In genomic region chr18:944440-944839, GRCh38 we compare ENCODE assay signal across 18 cellular contexts. TPM values are rescaled to one million over a fixed set of nuclear protein-coding genes. Genes with fewer than 3 reads are reported as not detected.
DNase-seq lines count a peak whose midpoint lies in the region; TF ChIP-seq lines count a peak whose summit lies in the region.
"Had no signal": no experiment of that assay in that cellular context is flagged by ENCODE, and none has a peak within 500 bp of the region (broad histone marks: within the 10 kb centered on the region; RNA-seq: fewer than 3 reads in every experiment).

No MANE protein-coding gene starts in this region.

- DNase-seq in G401 (ENCODE audit: low spot score): peak; percentile 2
- peak; percentile 56 for DNase-seq in MG63
- peak; percentile 46 for DNase-seq in brain microvascular endothelial cell
- peak; percentile 47 for DNase-seq in myocyte (ENCODE audit: low read depth)
- DNase-seq in NCI-H2227 treated with DMSO at 0.1 percent for 48 hours (lab: John Stamatoyannopoulos, UW): no peak
- no peak for DNase-seq in SW 1271 (lab: John Stamatoyannopoulos, UW)
- DNase-seq in suprapubic skin (ENCODE audit: low spot score in 2 of 2): no peak
- DNase-seq in NCI-H526 treated with DMSO at 0.1 percent for 48 hours (lab: John Stamatoyannopoulos, UW): no peak
- DNase-seq: activated T-cell treated with anti-CD3 and anti-CD28 coated beads, Interleukin-2, amount 50 U/mL, for 24 hours; amygdala; CD4-positive, alpha-beta T cell; heart right ventricle; NCI-H1694; spleen; T-cell had no signal

- H3K27ac ChIP-seq in brain microvascular endothelial cell (no peak overlapping the region), suprapubic skin (no peak overlapping the region)
- H3K27ac ChIP-seq: heart right ventricle, neutrophil, spleen had no signal

- H3K9me3 ChIP-seq in MG63 (no peaks in the 10 kb centered on the region), suprapubic skin (no peaks in the 10 kb centered on the region)
- H3K9me3 ChIP-seq: neutrophil had no signal

- no peaks in the 10 kb centered on the region for H3K36me3 ChIP-seq in MG63
- H3K36me3 ChIP-seq in brain microvascular endothelial cell (replicated peaks): no peaks in the 10 kb centered on the region
- H3K36me3 ChIP-seq in suprapubic skin: no peaks in the 10 kb centered on the region
- H3K36me3 ChIP-seq: heart right ventricle, neutrophil, spleen had no signal

- H3K4me1 ChIP-seq in suprapubic skin: no peaks in the 10 kb centered on the region
- H3K4me1 ChIP-seq: heart right ventricle, spleen had no signal

- TF ChIP-seq CTCF in brain microvascular endothelial cell (IDR thresholded peaks at IDR 0.05; ENCODE audit: low read depth, low read length, missing control alignments) (no peak), suprapubic skin (IDR thresholded peaks at IDR 0.05) (no peak)

- no peak for TF ChIP-seq POLR2A in suprapubic skin (IDR thresholded peaks at IDR 0.05)

- TF ChIP-seq EP300 in suprapubic skin (IDR thresholded peaks at IDR 0.05): no peak

- in situ Hi-C loops in G401 (cut with HindIII; ENCODE audit: low sequenced_read_pairs) (no loop called here), brain microvascular endothelial cell (cut with HindIII; ENCODE audit: low pct_ligation_motif_present, low sequenced_read_pairs) (no loop called here)

- no peak overlapping the region for H3K4me3 ChIP-seq in MG63
- H3K4me3 ChIP-seq in brain microvascular endothelial cell (ENCODE audit: low read depth, low read length): no peak overlapping the region
- no peak overlapping the region for H3K4me3 ChIP-seq in suprapubic skin
- H3K4me3 ChIP-seq: heart right ventricle, lung, spleen had no signal

- no peaks in the 10 kb centered on the region for H3K27me3 ChIP-seq in MG63
- no peaks in the 10 kb centered on the region for H3K27me3 ChIP-seq in brain microvascular endothelial cell (replicated peaks)
- no peaks in the 10 kb centered on the region for H3K27me3 ChIP-seq in suprapubic skin
- H3K27me3 ChIP-seq: neutrophil had no signal

- WGBS in suprapubic skin: 24% methylated on average over 1 of the region's 1 CpG

RNA-seq across cellular contexts. Expression of gene ADCYAP1, which starts 39.8 kb away (rescaled TPM):
- 5.0 and 13.9 TPM in 2 replicates for total RNA-seq in G401 (2014; rRNA removed; shearing (Covaris generic))
- 2.8 and 5.7 TPM in 2 replicates for total RNA-seq in MG63 (2014; rRNA removed; shearing (Covaris generic); ENCODE audit: low replicate concordance)
- total RNA-seq in myocyte (not detected in 2 replicates), suprapubic skin (not detected)
- not detected for polyA plus RNA-seq in myocyte (2012)
- total RNA-seq: CD4-positive, alpha-beta T cell; T-cell had no signal
- polyA plus RNA-seq: IgD-negative memory B cell had no signal

Comparison
In these comparisons a context has a peak if more than half of its experiments do, and no peak if none do; other contexts are left out.
1. DNase-seq: peak in G401 (single experiment), MG63 (single experiment), brain microvascular endothelial cell (single experiment) and myocyte (single experiment); none in NCI-H2227 treated with DMSO at 0.1 percent for 48 hours (single experiment), SW 1271 (0 of 2), suprapubic skin (0 of 2) and NCI-H526 treated with DMSO at 0.1 percent for 48 hours (single experiment).